1 cellular context compared by ENCODE assay signal in genomic region chr4:6192245-6192644, GRCh38.
TF ChIP-seq lines count a peak whose summit lies in the region.

No MANE protein-coding gene starts in this region.

TF ChIP-seq in GM23338, 12 proteins besides CTCF, POLR2A, EP300 and RAD21 (continued from another document):
- TF ChIP-seq, protein P1, sequence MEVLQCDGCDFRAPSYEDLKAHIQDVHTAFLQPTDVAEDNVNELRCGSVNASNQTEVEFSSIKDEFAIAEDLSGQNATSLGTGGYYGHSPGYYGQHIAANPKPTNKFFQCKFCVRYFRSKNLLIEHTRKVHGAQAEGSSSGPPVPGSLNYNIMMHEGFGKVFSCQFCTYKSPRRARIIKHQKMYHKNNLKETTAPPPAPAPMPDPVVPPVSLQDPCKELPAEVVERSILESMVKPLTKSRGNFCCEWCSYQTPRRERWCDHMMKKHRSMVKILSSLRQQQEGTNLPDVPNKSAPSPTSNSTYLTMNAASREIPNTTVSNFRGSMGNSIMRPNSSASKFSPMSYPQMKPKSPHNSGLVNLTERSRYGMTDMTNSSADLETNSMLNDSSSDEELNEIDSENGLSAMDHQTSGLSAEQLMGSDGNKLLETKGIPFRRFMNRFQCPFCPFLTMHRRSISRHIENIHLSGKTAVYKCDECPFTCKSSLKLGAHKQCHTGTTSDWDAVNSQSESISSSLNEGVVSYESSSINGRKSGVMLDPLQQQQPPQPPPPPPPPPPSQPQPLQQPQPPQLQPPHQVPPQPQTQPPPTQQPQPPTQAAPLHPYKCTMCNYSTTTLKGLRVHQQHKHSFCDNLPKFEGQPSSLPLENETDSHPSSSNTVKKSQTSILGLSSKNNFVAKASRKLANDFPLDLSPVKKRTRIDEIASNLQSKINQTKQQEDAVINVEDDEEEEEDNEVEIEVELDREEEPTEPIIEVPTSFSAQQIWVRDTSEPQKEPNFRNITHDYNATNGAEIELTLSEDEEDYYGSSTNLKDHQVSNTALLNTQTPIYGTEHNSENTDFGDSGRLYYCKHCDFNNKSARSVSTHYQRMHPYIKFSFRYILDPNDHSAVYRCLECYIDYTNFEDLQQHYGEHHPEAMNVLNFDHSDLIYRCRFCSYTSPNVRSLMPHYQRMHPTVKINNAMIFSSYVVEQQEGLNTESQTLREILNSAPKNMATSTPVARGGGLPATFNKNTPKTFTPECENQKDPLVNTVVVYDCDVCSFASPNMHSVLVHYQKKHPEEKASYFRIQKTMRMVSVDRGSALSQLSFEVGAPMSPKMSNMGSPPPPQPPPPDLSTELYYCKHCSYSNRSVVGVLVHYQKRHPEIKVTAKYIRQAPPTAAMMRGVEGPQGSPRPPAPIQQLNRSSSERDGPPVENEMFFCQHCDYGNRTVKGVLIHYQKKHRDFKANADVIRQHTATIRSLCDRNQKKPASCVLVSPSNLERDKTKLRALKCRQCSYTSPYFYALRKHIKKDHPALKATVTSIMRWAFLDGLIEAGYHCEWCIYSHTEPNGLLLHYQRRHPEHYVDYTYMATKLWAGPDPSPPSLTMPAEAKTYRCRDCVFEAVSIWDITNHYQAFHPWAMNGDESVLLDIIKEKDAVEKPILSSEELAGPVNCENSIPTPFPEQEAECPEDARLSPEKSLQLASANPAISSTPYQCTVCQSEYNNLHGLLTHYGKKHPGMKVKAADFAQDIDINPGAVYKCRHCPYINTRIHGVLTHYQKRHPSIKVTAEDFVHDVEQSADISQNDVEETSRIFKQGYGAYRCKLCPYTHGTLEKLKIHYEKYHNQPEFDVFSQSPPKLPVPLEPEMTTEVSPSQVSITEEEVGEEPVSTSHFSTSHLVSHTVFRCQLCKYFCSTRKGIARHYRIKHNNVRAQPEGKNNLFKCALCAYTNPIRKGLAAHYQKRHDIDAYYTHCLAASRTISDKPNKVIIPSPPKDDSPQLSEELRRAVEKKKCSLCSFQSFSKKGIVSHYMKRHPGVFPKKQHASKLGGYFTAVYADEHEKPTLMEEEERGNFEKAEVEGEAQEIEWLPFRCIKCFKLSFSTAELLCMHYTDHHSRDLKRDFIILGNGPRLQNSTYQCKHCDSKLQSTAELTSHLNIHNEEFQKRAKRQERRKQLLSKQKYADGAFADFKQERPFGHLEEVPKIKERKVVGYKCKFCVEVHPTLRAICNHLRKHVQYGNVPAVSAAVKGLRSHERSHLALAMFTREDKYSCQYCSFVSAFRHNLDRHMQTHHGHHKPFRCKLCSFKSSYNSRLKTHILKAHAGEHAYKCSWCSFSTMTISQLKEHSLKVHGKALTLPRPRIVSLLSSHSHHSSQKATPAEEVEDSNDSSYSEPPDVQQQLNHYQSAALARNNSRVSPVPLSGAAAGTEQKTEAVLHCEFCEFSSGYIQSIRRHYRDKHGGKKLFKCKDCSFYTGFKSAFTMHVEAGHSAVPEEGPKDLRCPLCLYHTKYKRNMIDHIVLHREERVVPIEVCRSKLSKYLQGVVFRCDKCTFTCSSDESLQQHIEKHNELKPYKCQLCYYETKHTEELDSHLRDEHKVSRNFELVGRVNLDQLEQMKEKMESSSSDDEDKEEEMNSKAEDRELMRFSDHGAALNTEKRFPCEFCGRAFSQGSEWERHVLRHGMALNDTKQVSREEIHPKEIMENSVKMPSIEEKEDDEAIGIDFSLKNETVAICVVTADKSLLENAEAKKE (CRISPR knock-in tag; IDR thresholded peaks at IDR 0.05) = no peak
- TF ChIP-seq CREB1 (CRISPR knock-in tag; IDR thresholded peaks at IDR 0.05; ENCODE audit: low read depth) (no peak), JUNB (IDR thresholded peaks at IDR 0.05; ENCODE audit: unreplicated experiment) (no peak), ZNF114 (CRISPR knock-in tag; IDR thresholded peaks at IDR 0.05) (no peak), ZNF331 (CRISPR knock-in tag; IDR thresholded peaks at IDR 0.05; ENCODE audit: low read depth) (no peak), STAT1 (IDR thresholded peaks at IDR 0.05; ENCODE audit: unreplicated experiment) (no peak), NANOG (IDR thresholded peaks at IDR 0.05; ENCODE audit: borderline replicate concordance) (no peak), POLR2AphosphoS5 (IDR thresholded peaks at IDR 0.05; ENCODE audit: low read depth) (no peak)
- TF ChIP-seq, protein P2, sequence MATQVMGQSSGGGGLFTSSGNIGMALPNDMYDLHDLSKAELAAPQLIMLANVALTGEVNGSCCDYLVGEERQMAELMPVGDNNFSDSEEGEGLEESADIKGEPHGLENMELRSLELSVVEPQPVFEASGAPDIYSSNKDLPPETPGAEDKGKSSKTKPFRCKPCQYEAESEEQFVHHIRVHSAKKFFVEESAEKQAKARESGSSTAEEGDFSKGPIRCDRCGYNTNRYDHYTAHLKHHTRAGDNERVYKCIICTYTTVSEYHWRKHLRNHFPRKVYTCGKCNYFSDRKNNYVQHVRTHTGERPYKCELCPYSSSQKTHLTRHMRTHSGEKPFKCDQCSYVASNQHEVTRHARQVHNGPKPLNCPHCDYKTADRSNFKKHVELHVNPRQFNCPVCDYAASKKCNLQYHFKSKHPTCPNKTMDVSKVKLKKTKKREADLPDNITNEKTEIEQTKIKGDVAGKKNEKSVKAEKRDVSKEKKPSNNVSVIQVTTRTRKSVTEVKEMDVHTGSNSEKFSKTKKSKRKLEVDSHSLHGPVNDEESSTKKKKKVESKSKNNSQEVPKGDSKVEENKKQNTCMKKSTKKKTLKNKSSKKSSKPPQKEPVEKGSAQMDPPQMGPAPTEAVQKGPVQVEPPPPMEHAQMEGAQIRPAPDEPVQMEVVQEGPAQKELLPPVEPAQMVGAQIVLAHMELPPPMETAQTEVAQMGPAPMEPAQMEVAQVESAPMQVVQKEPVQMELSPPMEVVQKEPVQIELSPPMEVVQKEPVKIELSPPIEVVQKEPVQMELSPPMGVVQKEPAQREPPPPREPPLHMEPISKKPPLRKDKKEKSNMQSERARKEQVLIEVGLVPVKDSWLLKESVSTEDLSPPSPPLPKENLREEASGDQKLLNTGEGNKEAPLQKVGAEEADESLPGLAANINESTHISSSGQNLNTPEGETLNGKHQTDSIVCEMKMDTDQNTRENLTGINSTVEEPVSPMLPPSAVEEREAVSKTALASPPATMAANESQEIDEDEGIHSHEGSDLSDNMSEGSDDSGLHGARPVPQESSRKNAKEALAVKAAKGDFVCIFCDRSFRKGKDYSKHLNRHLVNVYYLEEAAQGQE (IDR thresholded peaks at IDR 0.05; ENCODE audit: unreplicated experiment) = no peak
